ENCODE assay signal across 10 cellular contexts in the genomic region with DNA sequence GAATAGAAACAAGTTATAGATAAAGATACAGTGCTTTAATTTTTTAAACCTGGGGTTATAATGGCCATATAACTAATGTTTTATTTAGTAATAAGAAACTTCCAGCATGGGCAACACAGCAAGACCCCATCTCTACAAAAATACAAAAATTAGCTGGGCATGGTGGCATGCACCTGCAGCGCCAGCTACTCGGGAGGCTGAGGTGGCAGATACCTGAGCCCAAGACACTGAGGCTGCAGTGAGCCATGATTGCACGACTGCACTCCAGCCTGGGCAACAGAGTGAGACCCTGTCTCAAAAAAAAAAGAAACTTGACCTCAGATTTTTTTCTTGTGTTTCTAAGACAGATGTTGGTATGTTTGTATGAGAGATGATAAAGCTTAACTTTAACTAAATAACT.
"Had no signal": no experiment of that assay in that cellular context is flagged by ENCODE, and none has a peak within 500 bp of the region (broad histone marks: within the 10 kb centered on the region; RNA-seq: fewer than 3 reads in every experiment).

No MANE protein-coding gene starts in this region.

- H3K4me3 ChIP-seq: GM23338 had no signal

- H3K9me3 Mint-ChIP-seq: GM23338, H9, HFFc6, IgD-negative memory B cell had no signal

- H3K4me3 Mint-ChIP-seq: GM23338, H9, HFFc6, IgD-negative memory B cell had no signal

- H3K4me2 ChIP-seq: GM23338 had no signal

- ATAC-seq: GM23338, HepG2 had no signal

- H3K27me3 Mint-ChIP-seq: IgD-negative memory B cell had no signal

- H3K27ac ChIP-seq: HL-60 had no signal

- FAIRE-seq: H1, H54, HepG2 had no signal

- H3K27ac Mint-ChIP-seq: GM23338, H9, HFFc6, IgD-negative memory B cell had no signal

- H3K4me1 Mint-ChIP-seq: GM23338, H9 had no signal

- H2AFZ ChIP-seq: GM23338 had no signal

- DNase-seq: H9, HCEC 1CT, HFFc6, KG1 had no signal
